Comparison of ENCODE assay signal across 8 cellular contexts in genomic region chr5:10627185-10628115, GRCh38.
A peak's percentile ranks its signal among the peaks of the same experiment; 100 is the strongest.
DNase-seq lines count a peak whose midpoint lies in the region; ATAC-seq and TF ChIP-seq lines count a peak whose summit lies in the region.

No MANE protein-coding gene starts in this region.

- DNase-seq in DMS79 treated with DMSO at 0.1 percent for 48 hours (lab: John Stamatoyannopoulos, UW) (peak; percentile 74), PC-9 (peak; percentile 84 to 98), esophagus squamous epithelium (lab: John Stamatoyannopoulos, UW) (peak; percentile 35), myocyte (ENCODE audit: low read depth) (peak; percentile 96)
- DNase-seq in Jurkat, Clone E6-1 (ENCODE audit: low read depth, low spot score), result peak; percentile 88
- DNase-seq in activated T-cell treated with anti-CD3 and anti-CD28 coated beads, Interleukin-2, amount 50 U/mL, for 48 hours, result peak; percentile 81 to 85
- DNase-seq in stimulated activated CD8-positive, alpha-beta memory T cell treated with anti-CD3 and anti-CD28 coated beads, Interleukin-7, amount 100 ng/mL, for 4 hours (ENCODE audit: low read depth in 2 of 2), result peak; percentile 60 to 71

- peaks cover 11% of the 10 kb centered on the region; the same call in 1 of the 2 replicates for H3F3A ChIP-seq in PC-9 (ENCODE audit: insufficient read depth, low read depth)

- no peaks in the 10 kb centered on the region for H4K20me1 ChIP-seq in PC-9 (ENCODE audit: insufficient read depth)

- H3K27me3 ChIP-seq in PC-9 (ENCODE audit: insufficient read depth, low read depth) (no peaks in the 10 kb centered on the region), esophagus squamous epithelium (no peaks in the 10 kb centered on the region)

- peak; percentile 44 for ATAC-seq in GM21717 (IDR thresholded peaks at IDR 0.05; ENCODE audit: unreplicated experiment)

- TF ChIP-seq POLR2A in esophagus squamous epithelium (IDR thresholded peaks at IDR 0.05), result no peak

- CTCF ChIA-PET in PC-9 (lab: Charles Lee), result interaction anchor here (0.6 to 4.3 kb wide), 18 partner anchors 15 to 343 kb away, joined by 3 to 69 read pairs (median 4); no protein-coding TSS in a partner anchor

- intact Hi-C loops in PC-9 (cut with micrococcal nuclease; ENCODE audit: unreplicated experiment), result loop anchor here (1.0 to 2.0 kb wide), 7 partner anchors 27 to 343 kb away; partner anchors contain the start of gene ANKRD33B
- intact Hi-C loops in esophagus squamous epithelium (cut with DNase I), result loop anchor here (5.0 to 10.0 kb wide), 3 partner anchors 63 to 343 kb away; partner anchors contain the start of gene ANKRD33B

- H3K79me2 ChIP-seq in PC-9 (ENCODE audit: low read depth), result no peaks in the 10 kb centered on the region

- H3K4me1 ChIP-seq in PC-9 (replicated peaks; ENCODE audit: insufficient read depth), result peaks cover 7% of the 10 kb centered on the region; the same call in 1 of the 2 replicates
- peaks cover 4 to 43% (median 7%) of the 10 kb centered on the region in 3 donors for H3K4me1 ChIP-seq in esophagus squamous epithelium

- TF ChIP-seq CTCF in PC-9 (conservative IDR thresholded peaks at IDR 0.05) (peak; percentile 97), esophagus squamous epithelium (IDR thresholded peaks at IDR 0.05) (peak; percentile 87 to 94 (median 92))

- POLR2A ChIA-PET in PC-9 (lab: Charles Lee; ENCODE audit: unreplicated experiment), result interaction anchor here (0.6 to 1.0 kb wide), 5 partner anchors 76 to 179 kb away, joined by 3 to 8 read pairs (median 4); no protein-coding TSS in a partner anchor

- WGBS in esophagus squamous epithelium, 2 donors, result 6% methylated on average over 18 to 20 of the region's 20 CpGs

- no peaks in the 10 kb centered on the region for H3K36me3 ChIP-seq in PC-9 (ENCODE audit: low read depth)
- no peaks in the 10 kb centered on the region for H3K36me3 ChIP-seq in esophagus squamous epithelium

- no TSS peak for BruUV-seq in PC-9 (replicated peaks; lab: Mats Ljungman, UMichigan)

- H3K9me3 ChIP-seq in PC-9 (ENCODE audit: insufficient read depth, low read depth) (no peaks in the 10 kb centered on the region), esophagus squamous epithelium (no peaks in the 10 kb centered on the region)

- peak overlapping the region; percentile 8 for H2AFZ ChIP-seq in PC-9

- no peaks in the 10 kb centered on the region for H3K9me2 ChIP-seq in PC-9 (ENCODE audit: insufficient read depth)

- H3K4me2 ChIP-seq in PC-9, result peak overlapping the region; percentile 45

- peak overlapping the region; percentile 52 for H3K4me3 ChIP-seq in Jurkat, Clone E6-1 (ENCODE audit: low read length)
- no peak overlapping the region for H3K4me3 ChIP-seq in PC-9
- peak overlapping the region in 3 of 4 donors; percentile 27 to 56 (median 33) for H3K4me3 ChIP-seq in esophagus squamous epithelium

- peak overlapping the region; percentile 5; the same call in 1 of the 2 replicates for H3K27ac ChIP-seq in PC-9
- peak overlapping the region; percentile 38 to 87 (median 82) for H3K27ac ChIP-seq in esophagus squamous epithelium

Comparison
In these comparisons a context has a peak if more than half of its experiments do, and no peak if none do; other contexts are left out.
1. DNase-seq: peak in every context shown above with its lines; median percentile 96 in myocyte; 91 in PC-9; 88 in Jurkat, Clone E6-1; 83 in activated T-cell treated with anti-CD3 and anti-CD28 coated beads, Interleukin-2, amount 50 U/mL, for 48 hours; 74 in DMS79 treated with DMSO at 0.1 percent for 48 hours; 66 in stimulated activated CD8-positive, alpha-beta memory T cell treated with anti-CD3 and anti-CD28 coated beads, Interleukin-7, amount 100 ng/mL, for 4 hours; 35 in esophagus squamous epithelium.